9 cellular contexts compared by ENCODE assay signal in the genomic region with DNA sequence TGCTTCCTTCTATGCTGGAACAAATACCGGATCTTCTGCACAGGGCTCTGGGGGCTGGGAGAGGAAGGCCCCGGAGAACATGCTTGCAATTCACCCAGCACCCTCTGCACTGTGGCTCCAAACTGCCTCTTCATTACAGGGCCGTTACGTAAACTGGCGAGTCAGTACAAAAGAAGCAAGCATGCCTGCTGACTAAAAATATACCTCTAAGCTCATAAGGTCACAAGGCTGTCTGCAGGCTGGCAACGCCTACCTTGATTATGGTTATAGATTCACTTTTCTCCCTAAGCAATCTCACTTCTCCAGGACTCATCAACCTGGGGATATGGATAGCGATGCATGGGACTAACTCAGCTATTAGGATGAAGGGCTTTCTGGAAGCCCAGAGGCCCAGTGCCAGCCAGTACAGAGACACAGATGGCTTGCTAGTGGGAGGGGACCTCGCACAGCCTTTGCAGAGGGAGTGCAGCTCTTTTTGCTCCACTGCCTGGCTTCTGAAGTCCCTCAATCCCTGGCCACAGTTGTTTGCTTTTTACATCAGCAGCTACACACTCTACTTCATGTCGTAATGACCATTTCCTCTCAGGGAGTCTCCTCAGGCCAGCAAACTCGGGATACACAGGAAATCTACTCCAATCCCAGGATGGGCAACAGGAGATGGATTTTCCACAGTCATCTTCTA.
DNase-seq lines count a peak whose midpoint lies in the region; ATAC-seq and TF ChIP-seq lines count a peak whose summit lies in the region.
"Had no signal": no experiment of that assay in that cellular context is flagged by ENCODE, and none has a peak within 500 bp of the region (broad histone marks: within the 10 kb centered on the region; RNA-seq: fewer than 3 reads in every experiment).

No MANE protein-coding gene starts in this region.

- peak; percentile 15; the same call in 1 of the 2 replicates for TF ChIP-seq POLR2A in IMR-90 (IDR thresholded peaks at IDR 0.05; ENCODE audit: low read depth, low read length)

- POLR2A ChIA-PET in IMR-90 (lab: Charles Lee; ENCODE audit: unreplicated experiment): no interaction called here
- POLR2A ChIA-PET in activated CD8-positive, alpha-beta T cell treated with anti-CD3 and anti-CD28 coated beads for 36 hours (lab: Charles Lee): interaction anchor here (0.6 to 1.5 kb wide), 3 partner anchors 10 to 115 kb away, joined by 3 read pairs; no protein-coding TSS in a partner anchor

- dilution Hi-C loops in IMR-90 (cut with HindIII; ENCODE audit: low sequenced_read_pairs, unreplicated experiment): no loop called here

- peaks cover 57% of the 10 kb centered on the region for H3K4me1 Mint-ChIP-seq in activated CD4-positive, alpha-beta T cell treated with anti-CD3 and anti-CD28 coated beads, Interleukin-2, amount 10 ng/mL, durations not matched to agents 24 days and 14 days
- H3K4me1 Mint-ChIP-seq in activated CD8-positive, alpha-beta T cell treated with anti-CD3 and anti-CD28 coated beads for 36 hours (ENCODE audit: low read depth): peaks cover 41% of the 10 kb centered on the region
- peaks cover 28% of the 10 kb centered on the region for H3K4me1 Mint-ChIP-seq in osteocyte (ENCODE audit: unreplicated experiment)

- H4K91ac ChIP-seq in IMR-90 (ENCODE audit: insufficient read depth, low read depth, low read length): peak overlapping the region; percentile 65

- peak overlapping the region; percentile 67 for H2AK5ac ChIP-seq in IMR-90 (ENCODE audit: low read depth, low read length)

- peak overlapping the region; percentile 7; the same call in 1 of the 2 replicates for H3K9ac ChIP-seq in IMR-90 (ENCODE audit: low read depth, low read length)

- peaks cover 38% of the 10 kb centered on the region for H3K4me1 ChIP-seq in IMR-90 (ENCODE audit: control insufficient read depth, insufficient read depth, low read length)

- CTCF ChIA-PET in IMR-90 (lab: Yijun Ruan, JAX): interaction anchor here (0.6 to 1.4 kb wide), 4 partner anchors 13 to 94 kb away, joined by 3 to 4 read pairs (median 3); no protein-coding TSS in a partner anchor
- CTCF ChIA-PET in activated CD8-positive, alpha-beta T cell treated with anti-CD3 and anti-CD28 coated beads for 36 hours (lab: Charles Lee): interaction anchor here (0.6 to 2.5 kb wide), 9 partner anchors 7 to 95 kb away, joined by 3 to 13 read pairs (median 4); no protein-coding TSS in a partner anchor

- intact Hi-C loops in activated CD4-positive, alpha-beta T cell treated with anti-CD3 and anti-CD28 coated beads, Interleukin-2, amount 10 ng/mL, durations not matched to agents 24 days and 14 days (cut with micrococcal nuclease): loop anchor here (2.0 to 5.0 kb wide), 3 partner anchors 14 to 98 kb away; a partner anchor contains a TSS
- intact Hi-C loops in IMR-90 (cut with micrococcal nuclease): loop anchor here (1.0 kb wide), 1 partner anchor 12 kb away; no protein-coding TSS in a partner anchor
- intact Hi-C loops in activated CD8-positive, alpha-beta T cell treated with anti-CD3 and anti-CD28 coated beads for 36 hours (cut with micrococcal nuclease): no loop called here

- peak overlapping the region; percentile 79 for H2BK5ac ChIP-seq in IMR-90 (ENCODE audit: low read depth, low read length, poor library complexity, severe bottlenecking)

- no TSS peak for BruUV-seq in IMR-90 (replicated peaks; lab: Mats Ljungman, UMichigan)

- ATAC-seq in IMR-90 (ENCODE audit: low read depth): peak; percentile 82
- ATAC-seq in activated CD8-positive, alpha-beta T cell treated with anti-CD3 and anti-CD28 coated beads for 36 hours: peak; percentile 79
- no peak for ATAC-seq in GM19324 (IDR thresholded peaks at IDR 0.05; ENCODE audit: low FRiP score, unreplicated experiment)

- H2BK15ac ChIP-seq in IMR-90 (ENCODE audit: low read depth, low read length): peak overlapping the region; percentile 66; the same call in 2 of the 3 replicates

- peak overlapping the region; percentile 80 for H3K14ac ChIP-seq in IMR-90 (replicated peaks; ENCODE audit: low read depth, low read length)

- peak overlapping the region; percentile 81 for H3K4ac ChIP-seq in IMR-90 (ENCODE audit: low read depth, low read length)

- peak overlapping the region; percentile 80 for H2BK120ac ChIP-seq in IMR-90 (ENCODE audit: low read depth, low read length)

- peaks cover 14% of the 10 kb centered on the region for H3K27me3 Mint-ChIP-seq in activated CD4-positive, alpha-beta T cell treated with anti-CD3 and anti-CD28 coated beads, Interleukin-2, amount 10 ng/mL, durations not matched to agents 24 days and 14 days
- no peaks in the 10 kb centered on the region for H3K27me3 Mint-ChIP-seq in activated CD8-positive, alpha-beta T cell treated with anti-CD3 and anti-CD28 coated beads for 36 hours
- H3K27me3 Mint-ChIP-seq in osteocyte (ENCODE audit: unreplicated experiment): no peaks in the 10 kb centered on the region

- H3K27ac ChIP-seq in IMR-90 (ENCODE audit: insufficient read depth, low read length): peak overlapping the region; percentile 54

- 15% methylated on average over 2 of the region's 10 CpGs; no CpG with 5 or more reads in 1 of the 2 experiments for WGBS in IMR-90 (ENCODE audit: extremely low coverage in 2 of 2, insufficient read length in 1 of 2), 2 experiments

- no peaks in the 10 kb centered on the region for H3K9me3 ChIP-seq in IMR-90 (ENCODE audit: control insufficient read depth, insufficient read depth, low read length)

- no peak; the same call in 1 of the 2 replicates for TF ChIP-seq CTCF in IMR-90 (conservative IDR thresholded peaks at IDR 0.05; ENCODE audit: low read depth, low read length)
- no peak for TF ChIP-seq CTCF in activated CD8-positive, alpha-beta T cell treated with anti-CD3 and anti-CD28 coated beads for 36 hours (IDR thresholded peaks at IDR 0.05)
- no peak for TF ChIP-seq CTCF in fibroblast of mammary gland (conservative IDR thresholded peaks at IDR 0.05; ENCODE audit: control insufficient read depth, insufficient read depth, low read depth, low read length)
- no peak for TF ChIP-seq CTCF in osteocyte (IDR thresholded peaks at IDR 0.05)

- peak; percentile 26; the same call in 1 of the 2 replicates for TF ChIP-seq RAD21 in IMR-90 (IDR thresholded peaks at IDR 0.05; ENCODE audit: low read length)

- in situ Hi-C loops in IMR-90 (cut with MboI; ENCODE audit: low sequenced_read_pairs): no loop called here

- H4K5ac ChIP-seq in IMR-90 (ENCODE audit: low read depth, low read length): peak overlapping the region; percentile 26; the same call in 1 of the 2 replicates

- H3K18ac ChIP-seq in IMR-90 (ENCODE audit: low read depth, low read length): peak overlapping the region; percentile 21; the same call in 1 of the 2 replicates

- peak overlapping the region; percentile 69; the same call in 1 of the 2 replicates for H3K23ac ChIP-seq in IMR-90 (ENCODE audit: low read depth, low read length)

- peak overlapping the region; percentile 85 for H3K27ac Mint-ChIP-seq in activated CD4-positive, alpha-beta T cell treated with anti-CD3 and anti-CD28 coated beads, Interleukin-2, amount 10 ng/mL, durations not matched to agents 24 days and 14 days
- H3K27ac Mint-ChIP-seq in activated CD8-positive, alpha-beta T cell treated with anti-CD3 and anti-CD28 coated beads for 36 hours: peak overlapping the region; percentile 50
- H3K27ac Mint-ChIP-seq in osteocyte (ENCODE audit: unreplicated experiment): peak overlapping the region; percentile 11

- peak overlapping the region; percentile 20 to 79 for H4K8ac ChIP-seq in IMR-90 (ENCODE audit: low read depth in 2 of 2, low read length in 2 of 2)

- peaks cover 11 to 50% of the 10 kb centered on the region in 2 experiments for H3K79me1 ChIP-seq in IMR-90 (ENCODE audit: low read depth in 1 of 2, low read length in 2 of 2)

- peak overlapping the region; percentile 67 for H3K4me3 Mint-ChIP-seq in activated CD4-positive, alpha-beta T cell treated with anti-CD3 and anti-CD28 coated beads, Interleukin-2, amount 10 ng/mL, durations not matched to agents 24 days and 14 days
- H3K4me3 Mint-ChIP-seq in activated CD8-positive, alpha-beta T cell treated with anti-CD3 and anti-CD28 coated beads for 36 hours: no peak overlapping the region
- no peak overlapping the region for H3K4me3 Mint-ChIP-seq in osteocyte (ENCODE audit: unreplicated experiment)

- H3K56ac ChIP-seq in IMR-90 (ENCODE audit: extremely low read depth, insufficient read depth, low read length): peak overlapping the region; percentile 50

- H3K27me3 ChIP-seq in IMR-90 (ENCODE audit: control insufficient read depth, insufficient read depth, low read length): no peaks in the 10 kb centered on the region

- peak overlapping the region; percentile 32 for H3K4me2 ChIP-seq in IMR-90 (ENCODE audit: low read depth, low read length)

- H2BK20ac ChIP-seq in IMR-90 (ENCODE audit: low read depth, low read length): peak overlapping the region; percentile 81

- no peaks in the 10 kb centered on the region for H3K9me3 Mint-ChIP-seq in activated CD4-positive, alpha-beta T cell treated with anti-CD3 and anti-CD28 coated beads, Interleukin-2, amount 10 ng/mL, durations not matched to agents 24 days and 14 days
- H3K9me3 Mint-ChIP-seq in activated CD8-positive, alpha-beta T cell treated with anti-CD3 and anti-CD28 coated beads for 36 hours: no peaks in the 10 kb centered on the region
- no peaks in the 10 kb centered on the region for H3K9me3 Mint-ChIP-seq in osteocyte (ENCODE audit: unreplicated experiment)

- H3K4me3 ChIP-seq in IMR-90 (ENCODE audit: insufficient read depth, low read depth, low read length) (no peak overlapping the region), fibroblast of mammary gland (ENCODE audit: control insufficient read depth, low read depth, low read length) (no peak overlapping the region)

- H2AFZ ChIP-seq in IMR-90 (replicated peaks; ENCODE audit: low read length, poor library complexity): peak overlapping the region; percentile 80

- H3K36me3 ChIP-seq in IMR-90 (ENCODE audit: control insufficient read depth, insufficient read depth, low read length): no peaks in the 10 kb centered on the region

- DNase-seq in activated CD4-positive, alpha-beta T cell treated with anti-CD3 and anti-CD28 coated beads, Interleukin-2, amount 10 ng/mL, durations not matched to agents 24 days and 14 days: peak; percentile 76
- DNase-seq in activated CD4-positive, alpha-beta T cell treated with anti-CD3 and anti-CD28 coated beads, Interleukin-2, amount 50 U/mL, for 1 hour: no peak
- DNase-seq in IMR-90 (peak; percentile 91), fibroblast of mammary gland (ENCODE audit: low read depth) (peak; percentile 81), osteocyte (ENCODE audit: extremely low spot score, unreplicated experiment) (no peak), DMS153 treated with DMSO at 0.1 percent for 48 hours (lab: John Stamatoyannopoulos, UW; ENCODE audit: unreplicated experiment) (no peak)
- peak; percentile 68 for DNase-seq in activated CD8-positive, alpha-beta T cell treated with anti-CD3 and anti-CD28 coated beads for 36 hours
- DNase-seq: DND-41 had no signal

- no peaks in the 10 kb centered on the region for H3K36me3 Mint-ChIP-seq in activated CD4-positive, alpha-beta T cell treated with anti-CD3 and anti-CD28 coated beads, Interleukin-2, amount 10 ng/mL, durations not matched to agents 24 days and 14 days (ENCODE audit: low read depth)
- no peaks in the 10 kb centered on the region for H3K36me3 Mint-ChIP-seq in activated CD8-positive, alpha-beta T cell treated with anti-CD3 and anti-CD28 coated beads for 36 hours (ENCODE audit: low read depth)
- no peaks in the 10 kb centered on the region for H3K36me3 Mint-ChIP-seq in osteocyte (ENCODE audit: unreplicated experiment)

- peaks cover 43% of the 10 kb centered on the region for H3K9me1 ChIP-seq in IMR-90 (ENCODE audit: insufficient read depth, low read length)

- peak overlapping the region; percentile 69 for H2AK9ac ChIP-seq in IMR-90 (replicated peaks; ENCODE audit: low read depth, low read length, poor library complexity)

- H4K20me1 ChIP-seq in IMR-90 (ENCODE audit: insufficient read depth, low read length): peaks cover 6% of the 10 kb centered on the region; the same call in 1 of the 2 replicates

Comparison
In these comparisons a context has a peak if more than half of its experiments do, and no peak if none do; other contexts are left out.
1. DNase-seq: peak in activated CD4-positive, alpha-beta T cell treated with anti-CD3 and anti-CD28 coated beads, Interleukin-2, amount 10 ng/mL, durations not matched to agents 24 days and 14 days (single experiment), IMR-90 (single experiment), activated CD8-positive, alpha-beta T cell treated with anti-CD3 and anti-CD28 coated beads for 36 hours (single experiment) and fibroblast of mammary gland (single experiment); none in activated CD4-positive, alpha-beta T cell treated with anti-CD3 and anti-CD28 coated beads, Interleukin-2, amount 50 U/mL, for 1 hour (single experiment), osteocyte (single experiment) and DMS153 treated with DMSO at 0.1 percent for 48 hours (single experiment).
2. H3K27ac Mint-ChIP-seq: peak in every context shown above with its lines; median percentile 85 in activated CD4-positive, alpha-beta T cell treated with anti-CD3 and anti-CD28 coated beads, Interleukin-2, amount 10 ng/mL, durations not matched to agents 24 days and 14 days; 50 in activated CD8-positive, alpha-beta T cell treated with anti-CD3 and anti-CD28 coated beads for 36 hours; 11 in osteocyte.